ENCODE assay signal across 1 cellular context in the genomic region with DNA sequence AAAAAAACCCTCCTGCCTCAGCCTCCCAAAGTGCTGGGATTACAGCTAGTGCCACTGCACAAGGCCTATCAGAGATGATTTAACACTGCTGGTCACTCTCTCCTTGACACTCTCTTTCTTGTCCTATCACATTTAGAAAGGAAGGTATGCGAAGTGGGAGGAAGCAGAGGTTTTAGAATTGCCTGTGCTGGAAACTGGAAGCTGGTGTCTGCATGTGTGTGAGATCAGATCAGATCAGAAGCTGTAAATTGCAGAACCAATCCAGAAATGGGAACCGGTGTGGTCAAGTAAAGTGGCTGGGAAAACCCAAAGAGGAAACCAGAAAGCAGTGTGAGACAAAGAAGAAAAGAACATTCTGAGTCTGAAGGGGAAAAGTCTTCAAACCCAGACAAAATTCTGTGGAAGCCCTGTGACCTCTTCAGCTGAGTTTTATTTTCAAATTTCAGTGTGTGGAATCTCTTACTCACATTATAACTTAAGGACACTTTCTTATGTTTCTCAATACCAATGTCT.
TF ChIP-seq lines count a peak whose summit lies in the region.

No MANE protein-coding gene starts in this region.

TF ChIP-seq in GM23338, 12 proteins besides CTCF, POLR2A, EP300 and RAD21 (continued from another document):
- TF ChIP-seq, protein P1, sequence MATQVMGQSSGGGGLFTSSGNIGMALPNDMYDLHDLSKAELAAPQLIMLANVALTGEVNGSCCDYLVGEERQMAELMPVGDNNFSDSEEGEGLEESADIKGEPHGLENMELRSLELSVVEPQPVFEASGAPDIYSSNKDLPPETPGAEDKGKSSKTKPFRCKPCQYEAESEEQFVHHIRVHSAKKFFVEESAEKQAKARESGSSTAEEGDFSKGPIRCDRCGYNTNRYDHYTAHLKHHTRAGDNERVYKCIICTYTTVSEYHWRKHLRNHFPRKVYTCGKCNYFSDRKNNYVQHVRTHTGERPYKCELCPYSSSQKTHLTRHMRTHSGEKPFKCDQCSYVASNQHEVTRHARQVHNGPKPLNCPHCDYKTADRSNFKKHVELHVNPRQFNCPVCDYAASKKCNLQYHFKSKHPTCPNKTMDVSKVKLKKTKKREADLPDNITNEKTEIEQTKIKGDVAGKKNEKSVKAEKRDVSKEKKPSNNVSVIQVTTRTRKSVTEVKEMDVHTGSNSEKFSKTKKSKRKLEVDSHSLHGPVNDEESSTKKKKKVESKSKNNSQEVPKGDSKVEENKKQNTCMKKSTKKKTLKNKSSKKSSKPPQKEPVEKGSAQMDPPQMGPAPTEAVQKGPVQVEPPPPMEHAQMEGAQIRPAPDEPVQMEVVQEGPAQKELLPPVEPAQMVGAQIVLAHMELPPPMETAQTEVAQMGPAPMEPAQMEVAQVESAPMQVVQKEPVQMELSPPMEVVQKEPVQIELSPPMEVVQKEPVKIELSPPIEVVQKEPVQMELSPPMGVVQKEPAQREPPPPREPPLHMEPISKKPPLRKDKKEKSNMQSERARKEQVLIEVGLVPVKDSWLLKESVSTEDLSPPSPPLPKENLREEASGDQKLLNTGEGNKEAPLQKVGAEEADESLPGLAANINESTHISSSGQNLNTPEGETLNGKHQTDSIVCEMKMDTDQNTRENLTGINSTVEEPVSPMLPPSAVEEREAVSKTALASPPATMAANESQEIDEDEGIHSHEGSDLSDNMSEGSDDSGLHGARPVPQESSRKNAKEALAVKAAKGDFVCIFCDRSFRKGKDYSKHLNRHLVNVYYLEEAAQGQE (IDR thresholded peaks at IDR 0.05; ENCODE audit: unreplicated experiment): no peak
- no peak for TF ChIP-seq NANOG (IDR thresholded peaks at IDR 0.05; ENCODE audit: borderline replicate concordance)
- TF ChIP-seq, protein P2, sequence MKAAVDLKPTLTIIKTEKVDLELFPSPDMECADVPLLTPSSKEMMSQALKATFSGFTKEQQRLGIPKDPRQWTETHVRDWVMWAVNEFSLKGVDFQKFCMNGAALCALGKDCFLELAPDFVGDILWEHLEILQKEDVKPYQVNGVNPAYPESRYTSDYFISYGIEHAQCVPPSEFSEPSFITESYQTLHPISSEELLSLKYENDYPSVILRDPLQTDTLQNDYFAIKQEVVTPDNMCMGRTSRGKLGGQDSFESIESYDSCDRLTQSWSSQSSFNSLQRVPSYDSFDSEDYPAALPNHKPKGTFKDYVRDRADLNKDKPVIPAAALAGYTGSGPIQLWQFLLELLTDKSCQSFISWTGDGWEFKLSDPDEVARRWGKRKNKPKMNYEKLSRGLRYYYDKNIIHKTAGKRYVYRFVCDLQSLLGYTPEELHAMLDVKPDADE (IDR thresholded peaks at IDR 0.05): no peak
